In the genomic region with DNA sequence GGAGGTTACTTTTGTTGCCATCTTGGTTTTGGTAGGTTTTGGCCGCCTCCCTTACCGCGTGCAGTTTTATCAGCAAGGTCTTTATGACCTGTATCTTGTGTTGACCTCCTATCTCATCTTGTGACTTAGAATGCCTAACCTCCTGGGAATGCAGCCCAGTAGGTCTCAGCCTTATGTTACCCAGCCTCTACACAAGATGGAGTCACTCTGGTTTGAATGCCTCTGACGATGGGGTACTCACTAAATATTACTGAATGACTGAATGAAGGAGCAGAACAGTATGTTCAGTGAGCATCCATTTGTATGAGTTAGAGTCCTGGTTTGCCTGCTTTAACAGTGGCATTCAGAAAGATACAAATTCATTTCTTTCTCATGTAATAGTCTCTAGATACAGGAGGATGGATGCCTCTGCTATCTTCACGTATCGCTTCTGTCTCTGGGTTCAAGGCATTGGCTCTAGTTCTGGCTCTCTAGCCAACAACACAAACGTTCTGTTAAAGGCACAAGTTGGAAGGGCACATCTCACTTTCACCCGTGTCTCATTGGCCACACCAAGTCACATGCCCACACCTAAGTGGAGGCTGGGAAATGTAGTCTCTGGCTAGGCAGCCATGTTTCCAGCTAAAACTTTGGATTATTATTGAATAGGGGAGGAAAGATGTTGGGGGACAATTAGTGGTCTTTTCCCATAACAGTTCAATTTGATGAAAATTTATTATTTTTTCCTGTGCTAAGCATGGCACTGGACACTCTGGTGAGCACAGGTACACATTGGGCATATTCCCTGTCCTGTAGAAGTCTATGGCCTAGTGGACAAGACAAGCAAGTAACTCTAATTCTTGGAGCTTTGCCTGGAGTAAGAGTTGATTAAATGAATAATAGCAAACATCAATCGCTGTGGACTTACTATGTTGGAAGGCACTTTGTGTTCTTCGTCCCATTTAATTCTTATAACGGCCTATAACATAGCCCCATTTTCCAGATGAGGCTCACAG, we compare ENCODE assay signal across 10 cellular contexts.
DNase-seq lines count a peak whose midpoint lies in the region; FAIRE-seq and TF ChIP-seq lines count a peak whose summit lies in the region.
"Had no signal": no experiment of that assay in that cellular context is flagged by ENCODE, and none has a peak within 500 bp of the region (broad histone marks: within the 10 kb centered on the region; RNA-seq: fewer than 3 reads in every experiment).

No MANE protein-coding gene starts in this region.

- H3K27ac ChIP-seq in RWPE1, result no peak overlapping the region

- H3K36me3 Mint-ChIP-seq in glutamatergic neuron (ENCODE audit: unreplicated experiment), result no peaks in the 10 kb centered on the region
- H3K36me3 Mint-ChIP-seq: CD14-positive monocyte had no signal

- DNase-seq in stimulated activated CD4-positive, alpha-beta T cell treated with anti-CD3 and anti-CD28 coated beads, Interleukin-15, amount 100 ng/mL, for 24 hours, result peak; percentile 16
- DNase-seq in stimulated activated CD4-positive, alpha-beta T cell treated with anti-CD3 and anti-CD28 coated beads, Interleukin-4, amount 100 ng/mL, for 1 hour, result no peak
- DNase-seq in RWPE1 (ENCODE audit: low spot score) (peak; percentile 23), glutamatergic neuron (peak; percentile 40), NCI-H2029 (lab: John Stamatoyannopoulos, UW) (no peak), frontal cortex (ENCODE audit: low spot score in 2 of 2) (no peak), NCI-H1436 (lab: John Stamatoyannopoulos, UW) (no peak), occipital lobe (lab: John Stamatoyannopoulos, UW) (no peak)
- DNase-seq: activated T-cell treated with anti-CD3 and anti-CD28 coated beads for 4 hours had no signal

- H3K27me3 Mint-ChIP-seq in glutamatergic neuron (ENCODE audit: unreplicated experiment), result no peaks in the 10 kb centered on the region

- peaks cover 15% of the 10 kb centered on the region for H3K4me1 Mint-ChIP-seq in glutamatergic neuron (ENCODE audit: low read depth, unreplicated experiment)
- H3K4me1 Mint-ChIP-seq: CD14-positive monocyte had no signal

- no peak for FAIRE-seq in frontal cortex (lab: Jason Lieb, UNC)

- POLR2A ChIA-PET in RWPE1 (lab: Yijun Ruan, JAX; ENCODE audit: low non-redundant PET), result no interaction called here

- CTCF ChIA-PET in RWPE1 (lab: Yijun Ruan, JAX), result no interaction called here

- TF ChIP-seq CTCF in RWPE1 (conservative IDR thresholded peaks at IDR 0.05; ENCODE audit: low read depth), result no peak
- TF ChIP-seq CTCF in glutamatergic neuron (IDR thresholded peaks at IDR 0.05; ENCODE audit: partially characterized antibody, unreplicated experiment), result no peak

- H3K27ac Mint-ChIP-seq in glutamatergic neuron (ENCODE audit: unreplicated experiment), result no peak overlapping the region
- H3K27ac Mint-ChIP-seq: CD14-positive monocyte had no signal

- no peak overlapping the region for H3K4me3 Mint-ChIP-seq in glutamatergic neuron (ENCODE audit: unreplicated experiment)

- no peaks in the 10 kb centered on the region for H3K9me3 Mint-ChIP-seq in glutamatergic neuron (ENCODE audit: unreplicated experiment)

Comparison
In these comparisons a context has a peak if more than half of its experiments do, and no peak if none do; other contexts are left out.
1. DNase-seq: peak in stimulated activated CD4-positive, alpha-beta T cell treated with anti-CD3 and anti-CD28 coated beads, Interleukin-15, amount 100 ng/mL, for 24 hours (single experiment), RWPE1 (single experiment) and glutamatergic neuron (single experiment); none in stimulated activated CD4-positive, alpha-beta T cell treated with anti-CD3 and anti-CD28 coated beads, Interleukin-4, amount 100 ng/mL, for 1 hour (single experiment), NCI-H2029 (single experiment), frontal cortex (0 of 2), NCI-H1436 (single experiment) and occipital lobe (single experiment).